ENCODE assay signal across 8 cellular contexts in genomic region chr7:129143724-129144094, GRCh38. TPM values are rescaled to one million over a fixed set of nuclear protein-coding genes. Genes with fewer than 3 reads are reported as not detected.
DNase-seq lines count a peak whose midpoint lies in the region; ATAC-seq and TF ChIP-seq lines count a peak whose summit lies in the region.

No MANE protein-coding gene starts in this region.

- no peaks in the 10 kb centered on the region for H3F3A ChIP-seq in neural cell (ENCODE audit: insufficient read depth, low read length, poor library complexity, severe bottlenecking)

- no peak for TF ChIP-seq EP300 in neural cell (conservative IDR thresholded peaks at IDR 0.05; ENCODE audit: poor library complexity, severe bottlenecking)

- no peaks in the 10 kb centered on the region for H4K20me1 ChIP-seq in KMS-11 (ENCODE audit: insufficient read depth)
- H4K20me1 ChIP-seq in neural cell (ENCODE audit: insufficient read depth), result no peaks in the 10 kb centered on the region

- H2AFZ ChIP-seq in KMS-11 (ENCODE audit: low read depth) (peak overlapping the region; percentile 86), neural cell (ENCODE audit: low read depth, low read length) (no peak overlapping the region)

- in situ Hi-C loops in G401 (cut with HindIII; ENCODE audit: low sequenced_read_pairs), result no loop called here

- peak overlapping the region; percentile 61 for H3K4me3 ChIP-seq in KMS-11 (IDR thresholded peaks at IDR 0.05; ENCODE audit: insufficient read depth, low read depth, low read length)
- H3K4me3 ChIP-seq in breast epithelium, result peak overlapping the region in 2 of 3 donors; percentile 61 to 73
- H3K4me3 ChIP-seq in neural cell (ENCODE audit: low read length), result peak overlapping the region; percentile 68
- peak overlapping the region in 1 of 2 donors; percentile 72 for H3K4me3 ChIP-seq in ascending aorta

- H3K4me1 ChIP-seq in KMS-11 (ENCODE audit: low read depth, poor library complexity, severe bottlenecking) (peaks cover 18% of the 10 kb centered on the region), breast epithelium (no peaks in the 10 kb centered on the region), ascending aorta (peaks cover 0 to 4% of the 10 kb centered on the region in 2 donors)

- TF ChIP-seq RAD21 in neural cell (conservative IDR thresholded peaks at IDR 0.05), result no peak

- H3K4me2 ChIP-seq in KMS-11, result peak overlapping the region; percentile 72
- peak overlapping the region; percentile 24 for H3K4me2 ChIP-seq in neural cell (ENCODE audit: low read length)

- no peaks in the 10 kb centered on the region for H3K79me2 ChIP-seq in KMS-11 (ENCODE audit: insufficient read depth, low read depth)
- no peaks in the 10 kb centered on the region for H3K79me2 ChIP-seq in neural cell (replicated peaks; ENCODE audit: insufficient read depth, low read length)

- H3K9ac ChIP-seq in KMS-11 (peak overlapping the region; percentile 2; the same call in 1 of the 2 replicates), neural cell (ENCODE audit: low read length) (no peak overlapping the region)

- intact Hi-C loops in breast epithelium (cut with DNase I; ENCODE audit: low total_unique reads), result no loop called here
- intact Hi-C loops in ascending aorta (cut with DNase I), result no loop called here

- no peak for TF ChIP-seq POLR2A in breast epithelium (IDR thresholded peaks at IDR 0.05)

- no peak for TF ChIP-seq CTCF in KMS-11 (conservative IDR thresholded peaks at IDR 0.05; ENCODE audit: low read depth, low read length)
- TF ChIP-seq CTCF in breast epithelium (IDR thresholded peaks at IDR 0.05), result no peak
- TF ChIP-seq CTCF in neural cell (IDR thresholded peaks at IDR 0.05; ENCODE audit: poor library complexity, severe bottlenecking), result no peak
- no peak for TF ChIP-seq CTCF in ascending aorta (IDR thresholded peaks at IDR 0.05)

- H3K9me3 ChIP-seq in breast epithelium (no peaks in the 10 kb centered on the region), neural cell (ENCODE audit: low read length) (no peaks in the 10 kb centered on the region), ascending aorta (no peaks in the 10 kb centered on the region)

- ATAC-seq in HG02840 (IDR thresholded peaks at IDR 0.05; ENCODE audit: low FRiP score, unreplicated experiment) (no peak), HG03521 (IDR thresholded peaks at IDR 0.05; ENCODE audit: unreplicated experiment) (no peak)

- H3K27ac ChIP-seq in KMS-11 (no peak overlapping the region), breast epithelium (no peak overlapping the region), neural cell (ENCODE audit: low read length) (no peak overlapping the region), ascending aorta (no peak overlapping the region)

- H3K27me3 ChIP-seq in KMS-11 (ENCODE audit: insufficient read depth, low read depth), result no peaks in the 10 kb centered on the region
- no peaks in the 10 kb centered on the region for H3K27me3 ChIP-seq in breast epithelium
- peaks cover 5% of the 10 kb centered on the region for H3K27me3 ChIP-seq in neural cell (ENCODE audit: insufficient read depth, low read depth, low read length)
- no peaks in the 10 kb centered on the region for H3K27me3 ChIP-seq in ascending aorta

- peak; percentile 27 for DNase-seq in G401 (ENCODE audit: low spot score)
- DNase-seq in breast epithelium (ENCODE audit: low spot score in 2 of 2), result no peak
- no peak for DNase-seq in ascending aorta (ENCODE audit: low spot score in 2 of 2)
- DNase-seq in middle frontal gyrus (ENCODE audit: extremely low spot score, low spot score), result no peak

- H3K36me3 ChIP-seq in KMS-11 (ENCODE audit: insufficient read depth) (no peaks in the 10 kb centered on the region), breast epithelium (no peaks in the 10 kb centered on the region), neural cell (ENCODE audit: insufficient read depth, low read length) (no peaks in the 10 kb centered on the region), ascending aorta (no peaks in the 10 kb centered on the region)

- no peaks in the 10 kb centered on the region for H3K9me2 ChIP-seq in neural cell (ENCODE audit: insufficient read depth, low read length)

TF ChIP-seq in neural cell, 6 proteins besides CTCF, POLR2A, EP300 and RAD21:
- no peak for TF ChIP-seq POLR2AphosphoS5 (IDR thresholded peaks at IDR 0.05)
- TF ChIP-seq TAF1 (IDR thresholded peaks at IDR 0.05; ENCODE audit: low read depth), result no peak
- no peak for TF ChIP-seq SMC3 (conservative IDR thresholded peaks at IDR 0.05; ENCODE audit: poor library complexity)
- TF ChIP-seq EZH2 (IDR thresholded peaks at IDR 0.05; ENCODE audit: borderline replicate concordance, insufficient read depth, low read length, poor library complexity, severe bottlenecking), result no peak
- no peak for TF ChIP-seq REST (IDR thresholded peaks at IDR 0.05; ENCODE audit: borderline replicate concordance)
- TF ChIP-seq MXI1 (conservative IDR thresholded peaks at IDR 0.05; ENCODE audit: poor library complexity, severe bottlenecking), result no peak

RNA-seq across cellular contexts. Expression of gene TSPAN33, which starts 0.8 kb away (rescaled TPM):
- 35.8 and 40.2 TPM in 2 replicates for total RNA-seq in G401 (2014; rRNA removed; shearing (Covaris generic))
- total RNA-seq in breast epithelium (10 to 100 TPM in 1 of 3 donors, 1 to 10 TPM in 2; 3.9 to 11.4 (median 5.4) TPM), ascending aorta (8.1 TPM)
- 1.7 and 2.5 TPM in 2 replicates for polyA plus RNA-seq in neural cell
- polyA minus RNA-seq in neural cell, result 2.4 and 4.4 TPM in 2 replicates

RNA-seq across cellular contexts. Expression of gene SMO, which starts 44.7 kb away (rescaled TPM):
- total RNA-seq in G401 (2014; rRNA removed; shearing (Covaris generic)), result 51.1 and 51.8 TPM in 2 replicates
- total RNA-seq in breast epithelium (10 to 100 TPM in 2 of 3 donors, 1 to 10 TPM in 1; 6.2 to 11.8 (median 10.2) TPM), ascending aorta (12.9 TPM)
- 8.8 and 14.7 TPM in 2 replicates for polyA plus RNA-seq in neural cell
- 13.1 and 18.5 TPM in 2 replicates for polyA minus RNA-seq in neural cell
